9 cellular contexts compared by ENCODE assay signal in the genomic region with DNA sequence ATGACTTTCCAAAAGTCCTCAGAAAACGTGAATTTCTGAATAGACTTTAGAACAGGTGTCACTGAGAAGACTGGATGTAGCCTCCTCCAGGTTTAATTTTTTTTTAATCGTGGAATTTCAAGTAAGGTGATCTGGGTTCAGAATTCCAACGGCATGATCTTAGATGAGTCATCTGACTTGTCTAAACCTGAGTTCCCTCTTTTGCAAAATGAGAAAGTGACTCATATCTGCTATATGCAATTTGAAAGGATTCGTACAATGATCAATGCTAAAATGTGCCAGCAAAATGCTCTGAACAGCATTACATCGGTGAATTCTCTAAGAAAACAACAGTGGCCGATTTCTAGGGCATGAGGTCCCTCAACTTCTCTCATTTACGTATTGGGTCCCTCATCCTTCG.
DNase-seq lines count a peak whose midpoint lies in the region; ATAC-seq and TF ChIP-seq lines count a peak whose summit lies in the region.
"Had no signal": no experiment of that assay in that cellular context is flagged by ENCODE, and none has a peak within 500 bp of the region (broad histone marks: within the 10 kb centered on the region; RNA-seq: fewer than 3 reads in every experiment).

No MANE protein-coding gene starts in this region.

- H3K36me3 ChIP-seq in upper lobe of left lung, result no peaks in the 10 kb centered on the region

- H3K27ac ChIP-seq in upper lobe of left lung, result peak overlapping the region; percentile 40 to 90 (median 76)

- no peaks in the 10 kb centered on the region for H3K27me3 ChIP-seq in upper lobe of left lung

- no peaks in the 10 kb centered on the region for H3K9me3 ChIP-seq in upper lobe of left lung

- no peak for TF ChIP-seq CTCF in upper lobe of left lung (IDR thresholded peaks at IDR 0.05)

- 84% methylated on average over 8 of the region's 8 CpGs for WGBS in upper lobe of left lung, 2 donors

- peaks cover 10 to 25% (median 17%) of the 10 kb centered on the region in 4 donors for H3K4me1 ChIP-seq in upper lobe of left lung

- no peak overlapping the region for H3K4me3 ChIP-seq in upper lobe of left lung

- ATAC-seq in upper lobe of left lung (ENCODE audit: low FRiP score in 2 of 2), result no peak
- ATAC-seq: Panc1 had no signal

- TF ChIP-seq POLR2A in upper lobe of left lung (IDR thresholded peaks at IDR 0.05), result no peak

- DNase-seq in SIG-M5 treated with dmso at 0.1 percent for 504 hours (lab: John Stamatoyannopoulos, UW; ENCODE audit: unreplicated experiment), result peak; percentile 71
- DNase-seq in SIG-M5 (lab: John Stamatoyannopoulos, UW), result no peak
- peak; percentile 59 for DNase-seq in amniotic epithelial cell (ENCODE audit: low read depth)
- DNase-seq in kidney glomerular epithelial cell (lab: John Stamatoyannopoulos, UW), result peak; percentile 25
- DNase-seq in upper lobe of left lung, result no peak
- no peak for DNase-seq in stimulated activated CD4-positive, alpha-beta T cell treated with anti-CD3 and anti-CD28 coated beads, Interleukin-4, amount 100 ng/mL, for 4 hours
- DNase-seq in ecto neural progenitor cell (ENCODE audit: low spot score), result no peak
- DNase-seq in NCI-H524 (lab: John Stamatoyannopoulos, UW), result no peak

- no peak for TF ChIP-seq EP300 in upper lobe of left lung (IDR thresholded peaks at IDR 0.05)

Comparison
In these comparisons a context has a peak if more than half of its experiments do, and no peak if none do; other contexts are left out.
1. DNase-seq: peak in SIG-M5 treated with dmso at 0.1 percent for 504 hours (single experiment), amniotic epithelial cell (single experiment) and kidney glomerular epithelial cell (single experiment); none in SIG-M5 (single experiment), upper lobe of left lung (0 of 2), stimulated activated CD4-positive, alpha-beta T cell treated with anti-CD3 and anti-CD28 coated beads, Interleukin-4, amount 100 ng/mL, for 4 hours (0 of 2), ecto neural progenitor cell (single experiment) and NCI-H524 (0 of 2).